ENCODE assay signal across 11 cellular contexts in genomic region chr20:9112541-9113515, GRCh38. TPM values are rescaled to one million over a fixed set of nuclear protein-coding genes. Genes with fewer than 3 reads are reported as not detected.
A peak's percentile ranks its signal among the peaks of the same experiment; 100 is the strongest.
DNase-seq lines count a peak whose midpoint lies in the region; TF ChIP-seq lines count a peak whose summit lies in the region.
"Had no signal": no experiment of that assay in that cellular context is flagged by ENCODE, and none has a peak within 500 bp of the region (broad histone marks: within the 10 kb centered on the region; RNA-seq: fewer than 3 reads in every experiment).

No MANE protein-coding gene starts in this region.

- peak overlapping the region; percentile 35 for H3K27ac ChIP-seq in AG04450 (ENCODE audit: low read depth, low read length)

- H3K4me3 ChIP-seq in AG04450 (ENCODE audit: low read depth, low read length) (no peak overlapping the region), epithelial cell of esophagus (ENCODE audit: low read length) (no peak overlapping the region)

- no peaks in the 10 kb centered on the region for H3K9me3 ChIP-seq in AG04450 (ENCODE audit: control insufficient read depth, insufficient read depth, low read length)

- POLR2A ChIA-PET in AG04450 (lab: Yijun Ruan, JAX) = no interaction called here

- CTCF ChIA-PET in AG04450 (lab: Charles Lee) = interaction anchor here (0.7 to 1.6 kb wide), 5 partner anchors 14 to 352 kb away, joined by 3 to 5 read pairs (median 4); no protein-coding TSS in a partner anchor

- DNase-seq in AG04450 (ENCODE audit: low read depth, low spot score) (peak; percentile 55), NCI-H69 (lab: John Stamatoyannopoulos, UW) (peak; percentile 48), epithelial cell of esophagus (ENCODE audit: low read depth) (peak; percentile 61), medulla oblongata (ENCODE audit: extremely low spot score) (peak; percentile 45), COLO668 (lab: John Stamatoyannopoulos, UW; ENCODE audit: unreplicated experiment) (no peak), NAMALWA (ENCODE audit: low spot score) (no peak)
- DNase-seq in activated naive CD4-positive, alpha-beta T cell (lab: John Stamatoyannopoulos, UW) = no peak
- DNase-seq in activated CD4-positive, alpha-beta T cell treated with anti-CD3 and anti-CD28 coated beads for 48 hours = no peak
- DNase-seq: activated gamma-delta T cell, Kasumi-1, NCI-H2171 had no signal

- TF ChIP-seq CTCF in AG04450 (IDR thresholded peaks at IDR 0.05; ENCODE audit: low read depth, low read length) = no peak
- TF ChIP-seq CTCF in epithelial cell of esophagus (IDR thresholded peaks at IDR 0.05; ENCODE audit: insufficient read depth, low read depth, low read length, missing control alignments) = no peak

- H3K27me3 ChIP-seq in AG04450 (ENCODE audit: control insufficient read depth, insufficient read depth, low read length) = no peaks in the 10 kb centered on the region

RNA-seq across cellular contexts. Expression of gene PLCB4, which starts 43.9 kb away (rescaled TPM):
- 13.0 and 18.6 TPM in 2 replicates for polyA plus RNA-seq in AG04450 (2011; rRNA removed)
- 15.9 and 18.1 TPM in 2 replicates for polyA minus RNA-seq in AG04450 (2011; rRNA and poly(A)+ RNA removed)

Comparison
In these comparisons a context has a peak if more than half of its experiments do, and no peak if none do; other contexts are left out.
1. DNase-seq: peak in AG04450 (single experiment), NCI-H69 (single experiment), epithelial cell of esophagus (single experiment) and medulla oblongata (single experiment); none in COLO668 (single experiment), activated naive CD4-positive, alpha-beta T cell (0 of 4), NAMALWA (single experiment) and activated CD4-positive, alpha-beta T cell treated with anti-CD3 and anti-CD28 coated beads for 48 hours (single experiment).